In the genomic region with DNA sequence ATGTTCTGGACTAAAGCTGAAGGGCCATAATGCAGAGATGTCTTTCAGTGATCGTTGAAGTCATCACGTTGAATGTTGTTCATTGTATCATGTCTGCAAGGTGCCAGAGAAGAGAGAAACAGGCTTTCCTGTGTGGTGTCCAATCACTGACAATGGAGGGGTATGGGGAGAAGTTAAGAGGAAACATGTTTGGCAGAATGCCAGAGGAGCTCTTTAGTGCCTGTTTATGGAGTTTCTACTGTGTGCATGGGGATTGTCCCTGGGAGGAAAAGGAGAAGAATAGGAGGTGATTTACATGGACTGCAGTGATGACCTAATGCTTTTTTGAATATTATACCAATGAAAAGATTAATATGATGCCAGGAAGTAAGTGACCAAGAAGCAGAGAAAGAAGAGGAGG, we compare ENCODE assay signal across 1 cellular context.
A peak's percentile ranks its signal among the peaks of the same experiment; 100 is the strongest.
TF ChIP-seq lines count a peak whose summit lies in the region.

No MANE protein-coding gene starts in this region.

TF ChIP-seq in HEK293, 187 proteins besides CTCF, POLR2A, EP300 and RAD21 (continued from another document):
- TF ChIP-seq KLF10 (tag by site-specific recombination; IDR thresholded peaks at IDR 0.05) = peak; percentile 43; the same call in 1 of the 2 replicates
- TF ChIP-seq, protein P1, sequence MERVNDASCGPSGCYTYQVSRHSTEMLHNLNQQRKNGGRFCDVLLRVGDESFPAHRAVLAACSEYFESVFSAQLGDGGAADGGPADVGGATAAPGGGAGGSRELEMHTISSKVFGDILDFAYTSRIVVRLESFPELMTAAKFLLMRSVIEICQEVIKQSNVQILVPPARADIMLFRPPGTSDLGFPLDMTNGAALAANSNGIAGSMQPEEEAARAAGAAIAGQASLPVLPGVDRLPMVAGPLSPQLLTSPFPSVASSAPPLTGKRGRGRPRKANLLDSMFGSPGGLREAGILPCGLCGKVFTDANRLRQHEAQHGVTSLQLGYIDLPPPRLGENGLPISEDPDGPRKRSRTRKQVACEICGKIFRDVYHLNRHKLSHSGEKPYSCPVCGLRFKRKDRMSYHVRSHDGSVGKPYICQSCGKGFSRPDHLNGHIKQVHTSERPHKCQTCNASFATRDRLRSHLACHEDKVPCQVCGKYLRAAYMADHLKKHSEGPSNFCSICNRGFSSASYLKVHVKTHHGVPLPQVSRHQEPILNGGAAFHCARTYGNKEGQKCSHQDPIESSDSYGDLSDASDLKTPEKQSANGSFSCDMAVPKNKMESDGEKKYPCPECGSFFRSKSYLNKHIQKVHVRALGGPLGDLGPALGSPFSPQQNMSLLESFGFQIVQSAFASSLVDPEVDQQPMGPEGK (tag by site-specific recombination; IDR thresholded peaks at IDR 0.05) = peak; percentile 39; the same call in 1 of the 2 replicates
- TF ChIP-seq, protein P2, sequence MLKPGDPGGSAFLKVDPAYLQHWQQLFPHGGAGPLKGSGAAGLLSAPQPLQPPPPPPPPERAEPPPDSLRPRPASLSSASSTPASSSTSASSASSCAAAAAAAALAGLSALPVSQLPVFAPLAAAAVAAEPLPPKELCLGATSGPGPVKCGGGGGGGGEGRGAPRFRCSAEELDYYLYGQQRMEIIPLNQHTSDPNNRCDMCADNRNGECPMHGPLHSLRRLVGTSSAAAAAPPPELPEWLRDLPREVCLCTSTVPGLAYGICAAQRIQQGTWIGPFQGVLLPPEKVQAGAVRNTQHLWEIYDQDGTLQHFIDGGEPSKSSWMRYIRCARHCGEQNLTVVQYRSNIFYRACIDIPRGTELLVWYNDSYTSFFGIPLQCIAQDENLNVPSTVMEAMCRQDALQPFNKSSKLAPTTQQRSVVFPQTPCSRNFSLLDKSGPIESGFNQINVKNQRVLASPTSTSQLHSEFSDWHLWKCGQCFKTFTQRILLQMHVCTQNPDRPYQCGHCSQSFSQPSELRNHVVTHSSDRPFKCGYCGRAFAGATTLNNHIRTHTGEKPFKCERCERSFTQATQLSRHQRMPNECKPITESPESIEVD (tag by site-specific recombination; IDR thresholded peaks at IDR 0.05) = peak; percentile 76
